ENCODE assay signal across 16 cellular contexts in genomic region chr18:50401334-50401733, GRCh38. TPM values are rescaled to one million over a fixed set of nuclear protein-coding genes. Genes with fewer than 3 reads are reported as not detected.
DNase-seq lines count a peak whose midpoint lies in the region; ATAC-seq and TF ChIP-seq lines count a peak whose summit lies in the region.
"Had no signal": no experiment of that assay in that cellular context is flagged by ENCODE, and none has a peak within 500 bp of the region (broad histone marks: within the 10 kb centered on the region; RNA-seq: fewer than 3 reads in every experiment).

No MANE protein-coding gene starts in this region.

- peak; percentile 56 for TF ChIP-seq CTCF in endodermal cell (conservative IDR thresholded peaks at IDR 0.05)
- TF ChIP-seq CTCF in nephron progenitor cell (IDR thresholded peaks at IDR 0.05), result no peak
- no peak for TF ChIP-seq CTCF in mammary epithelial cell (conservative IDR thresholded peaks at IDR 0.05 in 1 of 2, IDR thresholded peaks at IDR 0.05 in 1 of 2; ENCODE audit: extremely low read depth in 1 of 2, insufficient read depth in 1 of 2, low read depth in 1 of 2, low read length in 2 of 2)
- no peak for TF ChIP-seq CTCF in testis (IDR thresholded peaks at IDR 0.05)

- H3K9ac ChIP-seq in HUES6 (ENCODE audit: low read length), result peak overlapping the region; percentile 65
- H3K9ac ChIP-seq in endodermal cell (ENCODE audit: extremely low read depth, low read length, poor library complexity, severe bottlenecking), result peak overlapping the region; percentile 69
- no peak overlapping the region for H3K9ac ChIP-seq in mammary epithelial cell (ENCODE audit: insufficient read depth, low read length)
- H3K9ac ChIP-seq: BLaER1 had no signal

- H3K4me3 ChIP-seq in HUES6 (ENCODE audit: low read depth, low read length) (peak overlapping the region; percentile 47), endodermal cell (ENCODE audit: low read length) (peak overlapping the region; percentile 84), mammary epithelial cell (replicated peaks in 1 of 3; ENCODE audit: insufficient read depth in 1 of 3, low read depth in 2 of 3, low read length in 3 of 3) (no peak overlapping the region), testis (peak overlapping the region in 1 of 2 donors; percentile 8)
- H3K4me3 ChIP-seq: BLaER1 had no signal

- no peaks in the 10 kb centered on the region for H3K79me2 ChIP-seq in mammary epithelial cell (ENCODE audit: insufficient read depth, low read length)

- TF ChIP-seq POLR2A in testis (IDR thresholded peaks at IDR 0.05), result no peak

- H3K9me3 ChIP-seq in HUES6 (ENCODE audit: control insufficient read depth, insufficient read depth, low read depth, low read length) (no peaks in the 10 kb centered on the region), endodermal cell (ENCODE audit: control insufficient read depth, low read length) (no peaks in the 10 kb centered on the region), mammary epithelial cell (replicated peaks; ENCODE audit: insufficient read depth, low read length) (no peaks in the 10 kb centered on the region), testis (no peaks in the 10 kb centered on the region)
- H3K9me3 ChIP-seq: BLaER1 had no signal

- CTCF ChIA-PET in mammary epithelial cell (lab: Charles Lee; ENCODE audit: low non-redundant PET), result no interaction called here

- no peak overlapping the region for H3K4me2 ChIP-seq in mammary epithelial cell (ENCODE audit: insufficient read depth, low read depth, low read length)
- H3K4me2 ChIP-seq: BLaER1 had no signal

- dilution Hi-C loops in mammary epithelial cell (cut with HindIII; ENCODE audit: low sequenced_read_pairs), result no loop called here

- H3K27me3 Mint-ChIP-seq in endodermal cell (ENCODE audit: insufficient read depth) (peaks cover 28% of the 10 kb centered on the region), nephron progenitor cell (ENCODE audit: low read depth, poor library complexity) (no peaks in the 10 kb centered on the region)

- peak overlapping the region; percentile 59 for H3K4me3 Mint-ChIP-seq in endodermal cell
- peak overlapping the region; percentile 83 for H3K4me3 Mint-ChIP-seq in nephron progenitor cell
- H3K4me3 Mint-ChIP-seq: HFFc6, T-helper 17 cell had no signal

- H3K4me1 Mint-ChIP-seq in endodermal cell, result peaks cover 86% of the 10 kb centered on the region
- peaks cover 100% of the 10 kb centered on the region for H3K4me1 Mint-ChIP-seq in nephron progenitor cell

- H3K27ac ChIP-seq in HUES6 (ENCODE audit: low read depth, low read length), result no peak overlapping the region
- no peak overlapping the region for H3K27ac ChIP-seq in endodermal cell (ENCODE audit: low read depth, low read length)
- H3K27ac ChIP-seq in mammary epithelial cell (ENCODE audit: insufficient read depth, low read depth, low read length), result no peak overlapping the region
- no peak overlapping the region for H3K27ac ChIP-seq in testis
- H3K27ac ChIP-seq: 22Rv1, BLaER1 had no signal

- DNase-seq in DMS153 (lab: John Stamatoyannopoulos, UW) (peak; percentile 25), DMS153 treated with DMSO at 0.1 percent for 48 hours (lab: John Stamatoyannopoulos, UW; ENCODE audit: unreplicated experiment) (no peak), endodermal cell (no peak), nephron progenitor cell (no peak), mammary epithelial cell (no peak), testis (no peak)
- DNase-seq: GF-D8, HFFc6, Kasumi-1, NCI-H2029 treated with DMSO at 0.1 percent for 48 hours, NCI-H446 treated with DMSO at 0.1 percent for 48 hours, T-helper 17 cell had no signal

- 36 to 56% methylated on average over 7 to 16 of the region's 16 CpGs for WGBS in endodermal cell (ENCODE audit: insufficient coverage in 1 of 2, insufficient read length in 1 of 2), 2 experiments
- WGBS in mammary epithelial cell (ENCODE audit: low coverage, missing lambda C conversion rate), result 93% methylated on average over 14 of the region's 16 CpGs
- 9 to 18% methylated on average over 16 of the region's 16 CpGs for WGBS in testis, 2 donors

- BruUV-seq in mammary epithelial cell (replicated peaks; lab: Mats Ljungman, UMichigan), result no TSS peak

- H3K27ac Mint-ChIP-seq in endodermal cell, result peak overlapping the region; percentile 78
- peak overlapping the region; percentile 88 for H3K27ac Mint-ChIP-seq in nephron progenitor cell
- H3K27ac Mint-ChIP-seq: HFFc6, T-helper 17 cell had no signal

- peaks cover 74% of the 10 kb centered on the region for H3K4me1 ChIP-seq in HUES6 (ENCODE audit: control insufficient read depth, insufficient read depth, low read length)
- H3K4me1 ChIP-seq in endodermal cell (ENCODE audit: control insufficient read depth, insufficient read depth, low read length), result peaks cover 17% of the 10 kb centered on the region
- H3K4me1 ChIP-seq in mammary epithelial cell (ENCODE audit: insufficient read depth, low read length), result peaks cover 3% of the 10 kb centered on the region
- peaks cover 12% of the 10 kb centered on the region for H3K4me1 ChIP-seq in testis

- H3K36me3 ChIP-seq in HUES6 (ENCODE audit: control insufficient read depth, insufficient read depth, low read length) (no peaks in the 10 kb centered on the region), endodermal cell (ENCODE audit: control insufficient read depth, insufficient read depth, low read length) (peaks cover 4% of the 10 kb centered on the region), mammary epithelial cell (ENCODE audit: insufficient read depth, low read length) (no peaks in the 10 kb centered on the region), testis (ENCODE audit: low read depth, missing control alignments) (no peaks in the 10 kb centered on the region)
- H3K36me3 ChIP-seq: BLaER1 had no signal

- no peaks in the 10 kb centered on the region for H3K9me3 Mint-ChIP-seq in endodermal cell
- H3K9me3 Mint-ChIP-seq in nephron progenitor cell, result no peaks in the 10 kb centered on the region
- H3K9me3 Mint-ChIP-seq: HFFc6 had no signal

- no peak for ATAC-seq in HG02870 (IDR thresholded peaks at IDR 0.05; ENCODE audit: unreplicated experiment)
- ATAC-seq: T-helper 17 cell had no signal

- intact Hi-C loops in mammary epithelial cell (cut with micrococcal nuclease) (no loop called here), testis (cut with DNase I; ENCODE audit: low total_unique reads) (no loop called here)

- H3K36me3 Mint-ChIP-seq in endodermal cell (ENCODE audit: low read depth) (peaks cover 2% of the 10 kb centered on the region), nephron progenitor cell (ENCODE audit: low read depth) (no peaks in the 10 kb centered on the region)

- H4K20me1 ChIP-seq in mammary epithelial cell (ENCODE audit: insufficient read depth, low read length), result no peaks in the 10 kb centered on the region
- H4K20me1 ChIP-seq: BLaER1 had no signal

- H2AFZ ChIP-seq in mammary epithelial cell (ENCODE audit: low read depth, low read length), result no peak overlapping the region

- in situ Hi-C loops in mammary epithelial cell (cut with MboI; ENCODE audit: low sequenced_read_pairs in 2 of 2), result no loop called here

- H3K27me3 ChIP-seq in HUES6 (ENCODE audit: control insufficient read depth, insufficient read depth, low read length) (peaks cover 30% of the 10 kb centered on the region), endodermal cell (ENCODE audit: control insufficient read depth, insufficient read depth, low read length, poor library complexity, severe bottlenecking) (peaks cover 22% of the 10 kb centered on the region), mammary epithelial cell (ENCODE audit: insufficient read depth, low read length) (no peaks in the 10 kb centered on the region), testis (no peaks in the 10 kb centered on the region)
- H3K27me3 ChIP-seq: BLaER1 had no signal

RNA-seq across cellular contexts. Expression of gene SKA1, which starts 26.5 kb away (rescaled TPM):
- total RNA-seq in endodermal cell, result 10 to 100 TPM; 26.4 to 70.0 TPM
- 23.4 TPM for polyA plus RNA-seq in endodermal cell (2013, experiment 1 of 2)
- polyA plus RNA-seq in endodermal cell (2013, experiment 2 of 2), result 22.7 TPM
- total RNA-seq in mammary epithelial cell, result 10 to 100 TPM in 1 of 2 donors, under 1 TPM in 1; 0.83 to 18.2 TPM
- polyA plus RNA-seq in mammary epithelial cell, result 11.2 TPM
- 12.9 TPM for polyA minus RNA-seq in mammary epithelial cell
- 1 to 10 TPM; 5.5 to 6.6 TPM for total RNA-seq in testis
- polyA plus RNA-seq in testis (ENCODE audit: insufficient read depth, low read depth, low replicate concordance), result 11.9 TPM

Comparison
In these comparisons a context has a peak if more than half of its experiments do, and no peak if none do; other contexts are left out.
1. H3K4me3 ChIP-seq: peak in HUES6 (single experiment) and endodermal cell (single experiment); none in mammary epithelial cell (0 of 3).